In the genomic region with DNA sequence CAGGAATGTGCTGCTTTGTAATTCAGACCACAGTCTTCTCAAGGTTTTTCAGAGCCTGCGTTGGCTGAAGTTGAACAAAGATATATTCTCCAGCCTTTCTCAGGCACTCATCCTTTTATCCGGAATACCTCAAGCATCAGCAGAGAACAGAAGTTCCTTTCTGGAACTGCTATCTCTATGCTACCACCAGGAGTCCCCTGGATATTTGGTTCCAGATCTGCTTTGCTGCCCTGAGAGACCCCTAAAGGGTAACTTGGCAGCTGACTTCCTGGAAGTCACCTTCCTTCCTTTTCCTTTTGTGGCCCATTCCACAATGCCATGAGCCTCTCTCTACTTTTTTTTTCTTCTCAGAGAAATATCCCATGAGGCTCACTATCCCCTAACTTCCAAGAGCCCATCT, we compare ENCODE assay signal across 23 cellular contexts.
A peak's percentile ranks its signal among the peaks of the same experiment; 100 is the strongest.
DNase-seq lines count a peak whose midpoint lies in the region; ATAC-seq and TF ChIP-seq lines count a peak whose summit lies in the region.
"Had no signal": no experiment of that assay in that cellular context is flagged by ENCODE, and none has a peak within 500 bp of the region (broad histone marks: within the 10 kb centered on the region; RNA-seq: fewer than 3 reads in every experiment).

No MANE protein-coding gene starts in this region.

- ATAC-seq in PC-3 = no peak
- no peak for ATAC-seq in activated naive CD4-positive, alpha-beta T cell treated with anti-CD3 and anti-CD28 coated beads, Interleukin-2, amount 50 U/mL, for 72 hours
- no peak for ATAC-seq in activated CD8-positive, alpha-beta T cell treated with anti-CD3 and anti-CD28 coated beads, Interleukin-2, amount 10 ng/mL, durations not matched to agents 7 days and 5 days
- ATAC-seq: activated T-cell treated with anti-CD3 and anti-CD28 coated beads, Interleukin-2, amount 50 U/mL, for 4 hours; heart right ventricle; psoas muscle; stimulated activated memory B cell treated with anti-CD40 and anti-IgM and Interleukin-4, amounts not matched to agents 10 μg/mL and 1 μg/mL and 100 μg/mL, for 72 hours had no signal

- no peaks in the 10 kb centered on the region for H4K20me1 ChIP-seq in PC-3 (ENCODE audit: low read length)

- intact Hi-C loops in PC-3 (cut with micrococcal nuclease) = no loop called here
- intact Hi-C loops in MCF 10A (cut with micrococcal nuclease) = no loop called here

- DNase-seq in D341Med (ENCODE audit: low spot score) (peak; percentile 15), PC-3 (no peak), endothelial cell (ENCODE audit: low spot score) (peak; percentile 7), neural crest cell (ENCODE audit: low read depth, low spot score) (no peak), MCF 10A (ENCODE audit: unreplicated experiment) (no peak), H4 (ENCODE audit: low spot score) (no peak)
- DNase-seq in activated naive CD4-positive, alpha-beta T cell treated with anti-CD3 and anti-CD28 coated beads, Interleukin-2, amount 50 U/mL, for 72 hours (ENCODE audit: low spot score in 2 of 2) = no peak
- no peak for DNase-seq in activated CD8-positive, alpha-beta T cell treated with anti-CD3 and anti-CD28 coated beads, Interleukin-2, amount 10 ng/mL, durations not matched to agents 7 days and 5 days
- DNase-seq: activated CD4-positive, alpha-beta T cell treated with anti-CD3 and anti-CD28 coated beads for 1 hour; activated CD8-positive, alpha-beta memory T cell treated with anti-CD3 and anti-CD28 coated beads for 24 hours; activated naive CD4-positive, alpha-beta T cell treated with anti-CD3 and anti-CD28 coated beads, Interleukin-2, amount 10 ng/mL, durations not matched to agents 7 days and 5 days; activated T-cell treated with anti-CD3 and anti-CD28 coated beads, Interleukin-2, amount 50 U/mL, for 4 hours; colonic mucosa; heart right ventricle; NCI-H187; NCI-H69; psoas muscle; Right ventricle myocardium superior; small intestine; uterus had no signal

- no peaks in the 10 kb centered on the region for H3K79me2 ChIP-seq in PC-3 (ENCODE audit: low read length)

- H3K27ac Mint-ChIP-seq in endothelial cell (ENCODE audit: unreplicated experiment) (no peak overlapping the region), neural crest cell (ENCODE audit: unreplicated experiment) (no peak overlapping the region), MCF 10A (ENCODE audit: low read depth, unreplicated experiment) (no peak overlapping the region)
- no peak overlapping the region for H3K27ac Mint-ChIP-seq in activated naive CD4-positive, alpha-beta T cell treated with anti-CD3 and anti-CD28 coated beads, Interleukin-2, amount 50 U/mL, for 72 hours
- H3K27ac Mint-ChIP-seq in activated CD8-positive, alpha-beta T cell treated with anti-CD3 and anti-CD28 coated beads, Interleukin-2, amount 10 ng/mL, durations not matched to agents 7 days and 5 days = no peak overlapping the region
- H3K27ac Mint-ChIP-seq: activated naive CD4-positive, alpha-beta T cell treated with anti-CD3 and anti-CD28 coated beads, Interleukin-2, amount 10 ng/mL, durations not matched to agents 7 days and 5 days; stimulated activated memory B cell treated with anti-CD40 and anti-IgM and Interleukin-4, amounts not matched to agents 10 μg/mL and 1 μg/mL and 100 μg/mL, for 72 hours had no signal

- no peaks in the 10 kb centered on the region for H3K9me3 Mint-ChIP-seq in endothelial cell (ENCODE audit: unreplicated experiment)
- no peaks in the 10 kb centered on the region for H3K9me3 Mint-ChIP-seq in neural crest cell
- no peaks in the 10 kb centered on the region for H3K9me3 Mint-ChIP-seq in MCF 10A (ENCODE audit: unreplicated experiment)
- H3K9me3 Mint-ChIP-seq in activated naive CD4-positive, alpha-beta T cell treated with anti-CD3 and anti-CD28 coated beads, Interleukin-2, amount 50 U/mL, for 72 hours = peaks cover 3 to 14% of the 10 kb centered on the region in 2 donors
- no peaks in the 10 kb centered on the region for H3K9me3 Mint-ChIP-seq in activated CD8-positive, alpha-beta T cell treated with anti-CD3 and anti-CD28 coated beads, Interleukin-2, amount 10 ng/mL, durations not matched to agents 7 days and 5 days (ENCODE audit: insufficient read depth)
- H3K9me3 Mint-ChIP-seq: activated naive CD4-positive, alpha-beta T cell treated with anti-CD3 and anti-CD28 coated beads, Interleukin-2, amount 10 ng/mL, durations not matched to agents 7 days and 5 days; stimulated activated memory B cell treated with anti-CD40 and anti-IgM and Interleukin-4, amounts not matched to agents 10 μg/mL and 1 μg/mL and 100 μg/mL, for 72 hours had no signal

- H3K27ac ChIP-seq in PC-3 (ENCODE audit: low read length) = no peak overlapping the region
- H3K27ac ChIP-seq: ascending aorta, colonic mucosa, heart right ventricle, psoas muscle, suprapubic skin, uterus had no signal

- H3K9ac ChIP-seq in PC-3 (ENCODE audit: low read length) = no peak overlapping the region

- H3K4me3 ChIP-seq in PC-3 (ENCODE audit: low read length) = no peak overlapping the region
- H3K4me3 ChIP-seq: ascending aorta, colonic mucosa, heart right ventricle, psoas muscle, suprapubic skin, uterus had no signal

- BruUV-seq in PC-3 (replicated peaks; lab: Mats Ljungman, UMichigan) (no TSS peak), MCF 10A (replicated peaks; lab: Mats Ljungman, UMichigan) (no TSS peak)

- H3K27me3 ChIP-seq in PC-3 (ENCODE audit: low read length) = no peaks in the 10 kb centered on the region
- H3K27me3 ChIP-seq: ascending aorta, colonic mucosa, heart right ventricle, suprapubic skin, uterus had no signal

- no peaks in the 10 kb centered on the region for H3K36me3 Mint-ChIP-seq in endothelial cell (ENCODE audit: low read depth, unreplicated experiment)
- H3K36me3 Mint-ChIP-seq in neural crest cell (ENCODE audit: low read depth) = no peaks in the 10 kb centered on the region
- no peaks in the 10 kb centered on the region for H3K36me3 Mint-ChIP-seq in MCF 10A (ENCODE audit: insufficient read depth, unreplicated experiment)
- no peaks in the 10 kb centered on the region for H3K36me3 Mint-ChIP-seq in activated naive CD4-positive, alpha-beta T cell treated with anti-CD3 and anti-CD28 coated beads, Interleukin-2, amount 50 U/mL, for 72 hours
- no peaks in the 10 kb centered on the region for H3K36me3 Mint-ChIP-seq in activated CD8-positive, alpha-beta T cell treated with anti-CD3 and anti-CD28 coated beads, Interleukin-2, amount 10 ng/mL, durations not matched to agents 7 days and 5 days (ENCODE audit: low read depth)
- H3K36me3 Mint-ChIP-seq: activated naive CD4-positive, alpha-beta T cell treated with anti-CD3 and anti-CD28 coated beads, Interleukin-2, amount 10 ng/mL, durations not matched to agents 7 days and 5 days; stimulated activated memory B cell treated with anti-CD40 and anti-IgM and Interleukin-4, amounts not matched to agents 10 μg/mL and 1 μg/mL and 100 μg/mL, for 72 hours had no signal

- no peaks in the 10 kb centered on the region for H3K36me3 ChIP-seq in PC-3 (ENCODE audit: low read depth, low read length)
- H3K36me3 ChIP-seq: ascending aorta, colonic mucosa, heart right ventricle, suprapubic skin, uterus had no signal

- POLR2A ChIA-PET in PC-3 (lab: Charles Lee; ENCODE audit: unreplicated experiment) = no interaction called here
- POLR2A ChIA-PET in MCF 10A (lab: Yijun Ruan, JAX) = no interaction called here
- POLR2A ChIA-PET in activated CD8-positive, alpha-beta T cell treated with anti-CD3 and anti-CD28 coated beads, Interleukin-2, amount 10 ng/mL, durations not matched to agents 7 days and 5 days (lab: Charles Lee) = no interaction called here

- H3K4me3 Mint-ChIP-seq in endothelial cell (ENCODE audit: unreplicated experiment) (no peak overlapping the region), neural crest cell (no peak overlapping the region), MCF 10A (ENCODE audit: unreplicated experiment) (no peak overlapping the region)
- H3K4me3 Mint-ChIP-seq in activated CD8-positive, alpha-beta T cell treated with anti-CD3 and anti-CD28 coated beads, Interleukin-2, amount 10 ng/mL, durations not matched to agents 7 days and 5 days = no peak overlapping the region
- H3K4me3 Mint-ChIP-seq: activated naive CD4-positive, alpha-beta T cell treated with anti-CD3 and anti-CD28 coated beads, Interleukin-2, amount 10 ng/mL, durations not matched to agents 7 days and 5 days; activated T-cell treated with anti-CD3 and anti-CD28 coated beads, Interleukin-2, amount 50 U/mL, for 4 hours; stimulated activated memory B cell treated with anti-CD40 and anti-IgM and Interleukin-4, amounts not matched to agents 10 μg/mL and 1 μg/mL and 100 μg/mL, for 72 hours had no signal

- peaks cover 14% of the 10 kb centered on the region for H3K4me1 ChIP-seq in PC-3 (ENCODE audit: insufficient read depth, low read length)
- H3K4me1 ChIP-seq: ascending aorta, colonic mucosa, psoas muscle, suprapubic skin, uterus had no signal

- 0 out of 2 replicates have a peak, but pooled peaks have one; percentile 20 for TF ChIP-seq CTCF in PC-3 (conservative IDR thresholded peaks at IDR 0.05; ENCODE audit: low read depth, low read length)
- TF ChIP-seq CTCF in endothelial cell (IDR thresholded peaks at IDR 0.05; ENCODE audit: unreplicated experiment) = peak; percentile 54
- TF ChIP-seq CTCF in neural crest cell (conservative IDR thresholded peaks at IDR 0.05) = peak; percentile 44
- no peak for TF ChIP-seq CTCF in MCF 10A (IDR thresholded peaks at IDR 0.05; ENCODE audit: unreplicated experiment)

- no peaks in the 10 kb centered on the region for H3K9me2 ChIP-seq in PC-3 (replicated peaks; ENCODE audit: low read length)

- H3K27me3 Mint-ChIP-seq in endothelial cell (ENCODE audit: unreplicated experiment) = no peaks in the 10 kb centered on the region
- no peaks in the 10 kb centered on the region for H3K27me3 Mint-ChIP-seq in neural crest cell (ENCODE audit: low read depth)
- no peaks in the 10 kb centered on the region for H3K27me3 Mint-ChIP-seq in MCF 10A (ENCODE audit: insufficient read depth, unreplicated experiment)
- H3K27me3 Mint-ChIP-seq in activated CD8-positive, alpha-beta T cell treated with anti-CD3 and anti-CD28 coated beads, Interleukin-2, amount 10 ng/mL, durations not matched to agents 7 days and 5 days (ENCODE audit: low read depth) = no peaks in the 10 kb centered on the region
- H3K27me3 Mint-ChIP-seq: activated naive CD4-positive, alpha-beta T cell treated with anti-CD3 and anti-CD28 coated beads, Interleukin-2, amount 10 ng/mL, durations not matched to agents 7 days and 5 days; stimulated activated memory B cell treated with anti-CD40 and anti-IgM and Interleukin-4, amounts not matched to agents 10 μg/mL and 1 μg/mL and 100 μg/mL, for 72 hours had no signal

- no peaks in the 10 kb centered on the region for H3K9me3 ChIP-seq in PC-3 (ENCODE audit: low read length)
- H3K9me3 ChIP-seq: ascending aorta, colonic mucosa, heart right ventricle, psoas muscle, suprapubic skin, uterus had no signal

- H3F3A ChIP-seq in PC-3 (ENCODE audit: low read length, unreplicated experiment) = no peaks in the 10 kb centered on the region

- H3K4me1 Mint-ChIP-seq in endothelial cell (ENCODE audit: unreplicated experiment) (peaks cover 4% of the 10 kb centered on the region), neural crest cell (no peaks in the 10 kb centered on the region), MCF 10A (ENCODE audit: insufficient read depth, unreplicated experiment) (peaks cover 5% of the 10 kb centered on the region)
- no peaks in the 10 kb centered on the region for H3K4me1 Mint-ChIP-seq in activated CD8-positive, alpha-beta T cell treated with anti-CD3 and anti-CD28 coated beads, Interleukin-2, amount 10 ng/mL, durations not matched to agents 7 days and 5 days (ENCODE audit: low read depth)
- H3K4me1 Mint-ChIP-seq: activated naive CD4-positive, alpha-beta T cell treated with anti-CD3 and anti-CD28 coated beads, Interleukin-2, amount 10 ng/mL, durations not matched to agents 7 days and 5 days; stimulated activated memory B cell treated with anti-CD40 and anti-IgM and Interleukin-4, amounts not matched to agents 10 μg/mL and 1 μg/mL and 100 μg/mL, for 72 hours had no signal

- CTCF ChIA-PET in PC-3 (lab: Charles Lee) (no interaction called here), MCF 10A (lab: Yijun Ruan, JAX) (no interaction called here)
- CTCF ChIA-PET in activated CD8-positive, alpha-beta T cell treated with anti-CD3 and anti-CD28 coated beads, Interleukin-2, amount 10 ng/mL, durations not matched to agents 7 days and 5 days (lab: Charles Lee) = interaction anchor here (0.6 kb wide), 1 partner anchor 11 kb away, joined by 3 read pairs; no protein-coding TSS in a partner anchor

- H2AFZ ChIP-seq in PC-3 (ENCODE audit: low read length) = no peak overlapping the region

- no peak overlapping the region for H3K4me2 ChIP-seq in PC-3 (ENCODE audit: low read length)

Comparison
In these comparisons a context has a peak if more than half of its experiments do, and no peak if none do; other contexts are left out.
1. DNase-seq: peak in D341Med (single experiment) and endothelial cell (single experiment); none in PC-3 (single experiment), neural crest cell (single experiment), MCF 10A (single experiment), H4 (single experiment), activated naive CD4-positive, alpha-beta T cell treated with anti-CD3 and anti-CD28 coated beads, Interleukin-2, amount 50 U/mL, for 72 hours (0 of 2) and activated CD8-positive, alpha-beta T cell treated with anti-CD3 and anti-CD28 coated beads, Interleukin-2, amount 10 ng/mL, durations not matched to agents 7 days and 5 days (single experiment).